1 cellular context compared by ENCODE assay signal in genomic region chr17:42311240-42312034, GRCh38.
TF ChIP-seq lines count a peak whose summit lies in the region.

No MANE protein-coding gene starts in this region.

TF ChIP-seq in K562, 482 proteins besides CTCF, POLR2A, EP300 and RAD21 (continued from another document and continues in another):
- TF ChIP-seq POLR3A (IDR thresholded peaks at IDR 0.05; ENCODE audit: borderline replicate concordance, extremely low read depth, insufficient read depth, insufficient read length) (no peak), MITF (IDR thresholded peaks at IDR 0.05) (no peak), MYNN (IDR thresholded peaks at IDR 0.05) (peak; percentile 28; the same call in 1 of the 2 replicates), MYNN (CRISPR knock-in tag; IDR thresholded peaks at IDR 0.05) (no peak), ARHGAP35 (IDR thresholded peaks at IDR 0.05; ENCODE audit: partially characterized antibody) (no peak), ZNF445 (CRISPR knock-in tag; IDR thresholded peaks at IDR 0.05; ENCODE audit: low read depth) (no peak), BMI1 (IDR thresholded peaks at IDR 0.05; ENCODE audit: low read length) (no peak), CREB3L1 (IDR thresholded peaks at IDR 0.05; ENCODE audit: borderline replicate concordance, low read depth) (no peak), MTA1 (IDR thresholded peaks at IDR 0.05; ENCODE audit: borderline replicate concordance) (no peak), HBP1 (CRISPR knock-in tag; IDR thresholded peaks at IDR 0.05) (no peak), ZNF280B (CRISPR knock-in tag; IDR thresholded peaks at IDR 0.05) (no peak), CREB5 (CRISPR knock-in tag; IDR thresholded peaks at IDR 0.05) (no peak), ZNF24 (IDR thresholded peaks at IDR 0.05) (no peak), RREB1 (CRISPR knock-in tag; IDR thresholded peaks at IDR 0.05) (no peak), ATF2 (CRISPR knock-in tag; IDR thresholded peaks at IDR 0.05) (no peak), REST (CRISPR knock-in tag; IDR thresholded peaks at IDR 0.05; ENCODE audit: low read depth) (no peak), CTCFL (IDR thresholded peaks at IDR 0.05; ENCODE audit: borderline replicate concordance, insufficient read depth, low read depth, low read length, poor library complexity, severe bottlenecking) (no peak), POLR2AphosphoS2 (IDR thresholded peaks at IDR 0.05; ENCODE audit: low read length) (peak; percentile 45), THRB (CRISPR knock-in tag; conservative IDR thresholded peaks at IDR 0.05) (no peak), TGIF2 (CRISPR knock-in tag; IDR thresholded peaks at IDR 0.05) (no peak), ZBTB7A (IDR thresholded peaks at IDR 0.05; ENCODE audit: borderline replicate concordance, control insufficient read depth, low read depth, low read length) (peak; percentile 53; the same call in 1 of the 2 replicates), ZNF511 (CRISPR knock-in tag; IDR thresholded peaks at IDR 0.05) (no peak), MLLT1 (IDR thresholded peaks at IDR 0.05) (peak in 1 of 2 experiments; percentile 42; a peak in 1 of 4 replicates), DLX4 (CRISPR knock-in tag; IDR thresholded peaks at IDR 0.05) (no peak)
